1 cellular context compared by ENCODE assay signal in the genomic region with DNA sequence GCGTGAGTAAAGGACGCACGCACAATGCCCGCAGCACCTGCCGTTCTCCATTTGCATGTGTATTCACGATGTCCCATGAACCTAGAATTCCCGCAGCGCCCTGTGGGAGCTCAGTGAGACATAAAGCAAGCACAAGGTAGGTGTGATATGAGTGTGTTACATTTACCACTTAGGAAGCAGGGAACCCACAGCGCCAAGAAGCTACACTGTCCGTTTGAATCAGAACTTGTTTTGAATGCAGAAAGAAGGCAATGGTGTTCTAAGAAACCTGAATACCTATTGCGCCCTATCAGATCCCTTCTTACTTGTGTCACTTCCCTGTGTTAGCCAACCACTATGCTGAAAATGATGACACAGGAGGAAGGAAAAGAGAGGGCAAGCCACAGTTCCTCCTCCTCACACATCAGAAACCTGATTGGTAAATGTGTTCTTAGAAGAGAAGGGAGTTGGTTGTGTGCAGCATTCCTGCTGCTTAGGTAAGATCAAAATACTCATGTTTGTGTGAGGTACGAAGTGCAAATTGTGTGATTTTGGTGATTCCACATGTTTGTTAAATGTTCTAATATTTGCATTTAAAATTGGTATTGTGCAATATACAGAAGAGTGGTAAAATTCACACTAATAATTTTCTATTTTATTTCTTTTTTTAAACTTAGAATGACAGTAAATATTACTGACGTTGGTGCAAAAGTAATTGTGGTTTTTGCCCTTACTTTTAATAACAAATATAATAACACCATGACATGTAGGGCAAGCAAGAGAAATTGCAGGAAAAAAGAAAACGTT.
TF ChIP-seq lines count a peak whose summit lies in the region.

No MANE protein-coding gene starts in this region.

TF ChIP-seq in SK-N-SH treated with all-trans-retinoic acid at 6 μM for 48 hours, 23 proteins besides CTCF, POLR2A, EP300 and RAD21 (continued from another document):
- TF ChIP-seq ISL1 (CRISPR knock-in tag; IDR thresholded peaks at IDR 0.05): no peak
- TF ChIP-seq ZC3H10 (CRISPR knock-in tag; IDR thresholded peaks at IDR 0.05): no peak
- TF ChIP-seq ESRRG (CRISPR knock-in tag; IDR thresholded peaks at IDR 0.05): no peak
- TF ChIP-seq, protein P1, sequence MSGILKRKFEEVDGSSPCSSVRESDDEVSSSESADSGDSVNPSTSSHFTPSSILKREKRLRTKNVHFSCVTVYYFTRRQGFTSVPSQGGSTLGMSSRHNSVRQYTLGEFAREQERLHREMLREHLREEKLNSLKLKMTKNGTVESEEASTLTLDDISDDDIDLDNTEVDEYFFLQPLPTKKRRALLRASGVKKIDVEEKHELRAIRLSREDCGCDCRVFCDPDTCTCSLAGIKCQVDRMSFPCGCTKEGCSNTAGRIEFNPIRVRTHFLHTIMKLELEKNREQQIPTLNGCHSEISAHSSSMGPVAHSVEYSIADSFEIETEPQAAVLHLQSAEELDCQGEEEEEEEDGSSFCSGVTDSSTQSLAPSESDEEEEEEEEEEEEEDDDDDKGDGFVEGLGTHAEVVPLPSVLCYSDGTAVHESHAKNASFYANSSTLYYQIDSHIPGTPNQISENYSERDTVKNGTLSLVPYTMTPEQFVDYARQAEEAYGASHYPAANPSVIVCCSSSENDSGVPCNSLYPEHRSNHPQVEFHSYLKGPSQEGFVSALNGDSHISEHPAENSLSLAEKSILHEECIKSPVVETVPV (CRISPR knock-in tag; IDR thresholded peaks at IDR 0.05): no peak
- no peak for TF ChIP-seq CSDC2 (CRISPR knock-in tag; IDR thresholded peaks at IDR 0.05)
- TF ChIP-seq ZFP30 (CRISPR knock-in tag; IDR thresholded peaks at IDR 0.05): no peak
- no peak for TF ChIP-seq BACH2 (CRISPR knock-in tag; IDR thresholded peaks at IDR 0.05; ENCODE audit: borderline replicate concordance)
- no peak for TF ChIP-seq ZNF70 (CRISPR knock-in tag; IDR thresholded peaks at IDR 0.05)
- no peak for TF ChIP-seq ZNF565 (CRISPR knock-in tag; conservative IDR thresholded peaks at IDR 0.05; ENCODE audit: low read depth)
